In genomic region chr15:79370716-79371115, GRCh38 we compare ENCODE assay signal across 19 cellular contexts. TPM values are rescaled to one million over a fixed set of nuclear protein-coding genes. Genes with fewer than 3 reads are reported as not detected.
DNase-seq lines count a peak whose midpoint lies in the region.
"Had no signal": no experiment of that assay in that cellular context is flagged by ENCODE, and none has a peak within 500 bp of the region (broad histone marks: within the 10 kb centered on the region; RNA-seq: fewer than 3 reads in every experiment).

No MANE protein-coding gene starts in this region.

- DNase-seq in AG20443 (ENCODE audit: low spot score), result peak; percentile 51
- peak; percentile 22 for DNase-seq in KBM-7
- peak; percentile 31 for DNase-seq in adipocyte (ENCODE audit: low read depth)
- DNase-seq in hepatic stellate cell (ENCODE audit: low spot score), result peak; percentile 12
- no peak for DNase-seq in CD4-positive, alpha-beta memory T cell
- no peak for DNase-seq in RPMI8226
- no peak for DNase-seq in RKO (ENCODE audit: low spot score)
- DNase-seq in stimulated activated CD4-positive, alpha-beta T cell treated with anti-CD3 and anti-CD28 coated beads, Interleukin-1b, Interleukin-23, amount 100 ng/mL, for 48 hours, result no peak
- DNase-seq: activated naive CD4-positive, alpha-beta T cell treated with anti-CD3 and anti-CD28 coated beads, Interleukin-2, amount 10 ng/mL, durations not matched to agents 7 days and 5 days; dorsolateral prefrontal cortex; left ventricle myocardium superior; naive B cell; NCI-H187 treated with DMSO at 0.1 percent for 48 hours; NCI-H510A treated with DMSO at 0.1 percent for 48 hours; psoas muscle; SJCRH30; stimulated activated naive CD8-positive, alpha-beta T cell treated with anti-CD3 and anti-CD28 coated beads, Interleukin-15, amount 100 ng/mL, for 72 hours; T1000 had no signal

- POLR2A ChIA-PET in CD4-positive, alpha-beta memory T cell (lab: Charles Lee; ENCODE audit: partially characterized antibody), result no interaction called here

- intact Hi-C loops in CD4-positive, alpha-beta memory T cell (cut with micrococcal nuclease), result no loop called here

- H3K36me3 Mint-ChIP-seq in CD4-positive, alpha-beta memory T cell, result no peaks in the 10 kb centered on the region
- H3K36me3 Mint-ChIP-seq: activated naive CD4-positive, alpha-beta T cell treated with anti-CD3 and anti-CD28 coated beads, Interleukin-2, amount 10 ng/mL, durations not matched to agents 7 days and 5 days; naive B cell had no signal

- H3K4me1 ChIP-seq in adipocyte (ENCODE audit: control insufficient read depth, insufficient read depth, low read length), result peaks cover 8% of the 10 kb centered on the region
- no peaks in the 10 kb centered on the region for H3K4me1 ChIP-seq in CD4-positive, alpha-beta memory T cell (ENCODE audit: insufficient read depth, low read length)
- H3K4me1 ChIP-seq: psoas muscle, SJCRH30, vagina had no signal

- H3K9ac ChIP-seq in adipocyte (ENCODE audit: low read length), result no peak overlapping the region

- no peaks in the 10 kb centered on the region for H3K27me3 Mint-ChIP-seq in CD4-positive, alpha-beta memory T cell
- H3K27me3 Mint-ChIP-seq: activated naive CD4-positive, alpha-beta T cell treated with anti-CD3 and anti-CD28 coated beads, Interleukin-2, amount 10 ng/mL, durations not matched to agents 7 days and 5 days; naive B cell; stimulated activated naive CD8-positive, alpha-beta T cell treated with anti-CD3 and anti-CD28 coated beads, Interleukin-15, amount 100 ng/mL, for 72 hours had no signal

- no peaks in the 10 kb centered on the region for H3K9me3 ChIP-seq in adipocyte (ENCODE audit: control insufficient read depth, low read length)
- no peaks in the 10 kb centered on the region for H3K9me3 ChIP-seq in CD4-positive, alpha-beta memory T cell (ENCODE audit: control insufficient read depth in 1 of 2, low read length in 2 of 2)
- H3K9me3 ChIP-seq: psoas muscle, SJCRH30, vagina had no signal

- H3K27me3 ChIP-seq in adipocyte (replicated peaks; ENCODE audit: control insufficient read depth, insufficient read depth, low read length), result no peaks in the 10 kb centered on the region
- no peaks in the 10 kb centered on the region for H3K27me3 ChIP-seq in CD4-positive, alpha-beta memory T cell (ENCODE audit: insufficient read depth, low read length)
- H3K27me3 ChIP-seq: dorsolateral prefrontal cortex, SJCRH30, vagina had no signal

- H3K4me1 Mint-ChIP-seq in CD4-positive, alpha-beta memory T cell, result no peaks in the 10 kb centered on the region
- H3K4me1 Mint-ChIP-seq: activated naive CD4-positive, alpha-beta T cell treated with anti-CD3 and anti-CD28 coated beads, Interleukin-2, amount 10 ng/mL, durations not matched to agents 7 days and 5 days; stimulated activated naive CD8-positive, alpha-beta T cell treated with anti-CD3 and anti-CD28 coated beads, Interleukin-15, amount 100 ng/mL, for 72 hours had no signal

- no peak overlapping the region for H3K27ac ChIP-seq in CD4-positive, alpha-beta memory T cell (ENCODE audit: low read depth, low read length)
- H3K27ac ChIP-seq: dorsolateral prefrontal cortex, psoas muscle, SJCRH30, vagina had no signal

- CTCF ChIA-PET in CD4-positive, alpha-beta memory T cell (lab: Charles Lee; ENCODE audit: partially characterized antibody), result interaction anchor here (1.2 to 1.7 kb wide), 2 partner anchors 8 to 10 kb away, joined by 6 to 7 read pairs; no protein-coding TSS in a partner anchor

- no peak overlapping the region for H3K4me3 ChIP-seq in adipocyte (ENCODE audit: low read length)
- H3K4me3 ChIP-seq in CD4-positive, alpha-beta memory T cell (ENCODE audit: low read length in 2 of 2), result no peak overlapping the region
- H3K4me3 ChIP-seq: dorsolateral prefrontal cortex, psoas muscle, SJCRH30, vagina had no signal

- H3K27ac Mint-ChIP-seq in CD4-positive, alpha-beta memory T cell, result no peak overlapping the region
- H3K27ac Mint-ChIP-seq: activated naive CD4-positive, alpha-beta T cell treated with anti-CD3 and anti-CD28 coated beads, Interleukin-2, amount 10 ng/mL, durations not matched to agents 7 days and 5 days; stimulated activated naive CD8-positive, alpha-beta T cell treated with anti-CD3 and anti-CD28 coated beads, Interleukin-15, amount 100 ng/mL, for 72 hours had no signal

- in situ Hi-C loops in KBM-7 (cut with MboI; ENCODE audit: low pct_unique_long_range_greater_than_20kb, low sequenced_read_pairs), result no loop called here

- H3K4me3 Mint-ChIP-seq in CD4-positive, alpha-beta memory T cell, result no peak overlapping the region
- H3K4me3 Mint-ChIP-seq: activated naive CD4-positive, alpha-beta T cell treated with anti-CD3 and anti-CD28 coated beads, Interleukin-2, amount 10 ng/mL, durations not matched to agents 7 days and 5 days; naive B cell; stimulated activated naive CD8-positive, alpha-beta T cell treated with anti-CD3 and anti-CD28 coated beads, Interleukin-15, amount 100 ng/mL, for 72 hours had no signal

- H3K9me3 Mint-ChIP-seq in CD4-positive, alpha-beta memory T cell, result no peaks in the 10 kb centered on the region
- H3K9me3 Mint-ChIP-seq: activated naive CD4-positive, alpha-beta T cell treated with anti-CD3 and anti-CD28 coated beads, Interleukin-2, amount 10 ng/mL, durations not matched to agents 7 days and 5 days; naive B cell; stimulated activated naive CD8-positive, alpha-beta T cell treated with anti-CD3 and anti-CD28 coated beads, Interleukin-15, amount 100 ng/mL, for 72 hours had no signal

- H3K36me3 ChIP-seq in adipocyte (ENCODE audit: control insufficient read depth, insufficient read depth, low read length, severe bottlenecking), result no peaks in the 10 kb centered on the region
- H3K36me3 ChIP-seq in CD4-positive, alpha-beta memory T cell (ENCODE audit: insufficient read depth, low read length), result no peaks in the 10 kb centered on the region
- H3K36me3 ChIP-seq: SJCRH30, vagina had no signal

RNA-seq across cellular contexts. Expression of gene TMED3, which starts 59.8 kb away (rescaled TPM):
- 10 to 100 TPM; 20.2 to 20.8 TPM for total RNA-seq in CD4-positive, alpha-beta memory T cell
- polyA plus RNA-seq in CD4-positive, alpha-beta memory T cell, result 10 to 100 TPM; 51.7 to 81.0 TPM

Comparison
In these comparisons a context has a peak if more than half of its experiments do, and no peak if none do; other contexts are left out.
1. DNase-seq: peak in AG20443 (single experiment), KBM-7 (single experiment), adipocyte (single experiment) and hepatic stellate cell (single experiment); none in CD4-positive, alpha-beta memory T cell (0 of 5), RPMI8226 (single experiment), RKO (single experiment) and stimulated activated CD4-positive, alpha-beta T cell treated with anti-CD3 and anti-CD28 coated beads, Interleukin-1b, Interleukin-23, amount 100 ng/mL, for 48 hours (single experiment).